ENCODE assay signal across 18 cellular contexts in genomic region chr7:108838143-108838542, GRCh38.
"Had no signal": no experiment of that assay in that cellular context is flagged by ENCODE, and none has a peak within 500 bp of the region (broad histone marks: within the 10 kb centered on the region; RNA-seq: fewer than 3 reads in every experiment).

No MANE protein-coding gene starts in this region.

- H3K9me3 ChIP-seq: neutrophil, pancreas, uterus had no signal

- ATAC-seq: heart right ventricle, lower lobe of right lung, natural killer cell, pancreas, right cardiac atrium, WTC11 had no signal

- H3K4me3 ChIP-seq: heart right ventricle, lower lobe of right lung, pancreas, uterus had no signal

- DNase-seq: activated naive CD4-positive, alpha-beta T cell treated with Interleukin-2 at 50 U/mL for 16 hours; activated naive CD8-positive, alpha-beta T cell treated with anti-CD3 and anti-CD28 coated beads for 36 hours; activated T-cell treated with anti-CD3 and anti-CD28 coated beads, Interleukin-2, amount 50 U/mL, for 24 hours; cerebellar nuclear complex; cortex of kidney; heart right ventricle; lower lobe of right lung; natural killer cell; pancreas; right cardiac atrium; stimulated activated CD4-positive, alpha-beta T cell treated with anti-CD3 and anti-CD28 coated beads, Interleukin-12 subunit alpha, Interleukin-12 subunit beta, amount 100 ng/mL, for 4 hours; stimulated activated CD4-positive, alpha-beta T cell treated with anti-CD3 and anti-CD28 coated beads, Interleukin-4, amount 100 ng/mL, for 4 hours; T-helper 1 cell; trophoblast cell; uterus had no signal

- H3K4me1 ChIP-seq: heart right ventricle, lower lobe of right lung, pancreas, uterus had no signal

- H3K27ac ChIP-seq: epithelial cell of prostate, heart right ventricle, lower lobe of right lung, neutrophil, pancreas, uterus had no signal

- H3K27me3 ChIP-seq: heart right ventricle, neutrophil, pancreas, uterus had no signal

- H3K36me3 ChIP-seq: heart right ventricle, lower lobe of right lung, neutrophil, pancreas, uterus had no signal
